Comparison of ENCODE assay signal across 10 cellular contexts in genomic region chr6:85360794-85361642, GRCh38.
A peak's percentile ranks its signal among the peaks of the same experiment; 100 is the strongest.
DNase-seq lines count a peak whose midpoint lies in the region; ATAC-seq, FAIRE-seq and TF ChIP-seq lines count a peak whose summit lies in the region.
"Had no signal": no experiment of that assay in that cellular context is flagged by ENCODE, and none has a peak within 500 bp of the region (broad histone marks: within the 10 kb centered on the region; RNA-seq: fewer than 3 reads in every experiment).

No MANE protein-coding gene starts in this region.

- H2BK120ac ChIP-seq in H9 (ENCODE audit: low read depth, low read length, poor library complexity, severe bottlenecking), result no peak overlapping the region

- CTCF ChIA-PET in HepG2 (lab: Yijun Ruan, JAX; ENCODE audit: low intra/inter-chr PET ratio, low total read pairs), result no interaction called here

- H3K14ac ChIP-seq in H9 (ENCODE audit: insufficient read depth, low read length), result no peak overlapping the region

- H3K36me3 ChIP-seq in ascending aorta (no peaks in the 10 kb centered on the region), HepG2 (replicated peaks in 1 of 2; ENCODE audit: control insufficient read depth in 1 of 2, insufficient read depth in 2 of 2, low read length in 2 of 2) (no peaks in the 10 kb centered on the region)

- H3K27ac ChIP-seq in ascending aorta (peak overlapping the region; percentile 76 to 81), HepG2 (ENCODE audit: extremely low read length, insufficient read depth, low read length) (no peak overlapping the region), H9 (ENCODE audit: insufficient read length, low read depth, low read length) (no peak overlapping the region)
- H3K27ac ChIP-seq: KMS-11 had no signal

- H2AK5ac ChIP-seq in H9 (ENCODE audit: insufficient read length, low read length), result no peak overlapping the region

- WGBS in HepG2 (ENCODE audit: low lambda C conversion rate), result 4% methylated on average over 1 of the region's 1 CpG
- no CpG with 5 or more reads among the region's 1 CpG for WGBS in H9 (ENCODE audit: extremely low coverage, insufficient read length, low lambda C conversion rate)

- no peaks in the 10 kb centered on the region for H3K36me3 Mint-ChIP-seq in H9 (ENCODE audit: insufficient read depth in 1 of 3, low read depth in 3 of 3)

- H3K23ac ChIP-seq in H9 (ENCODE audit: insufficient read length, low read depth, low read length), result no peak overlapping the region

- no peak for TF ChIP-seq EP300 in HepG2 (IDR thresholded peaks at IDR 0.05; ENCODE audit: low read depth in 2 of 2, low read length in 2 of 2)
- no peak for TF ChIP-seq EP300 in HepG2 (CRISPR knock-in tag; IDR thresholded peaks at IDR 0.05; ENCODE audit: borderline replicate concordance)

- H3K4me2 ChIP-seq in HepG2 (ENCODE audit: low read depth, low read length) (no peak overlapping the region), H9 (ENCODE audit: insufficient read depth, insufficient read length, low read length) (no peak overlapping the region)
- H3K4me2 ChIP-seq: KMS-11 had no signal

- intact Hi-C loops in ascending aorta (cut with DNase I), result loop anchor here (2.0 to 5.0 kb wide), 2 partner anchors 42 to 56 kb away; no protein-coding TSS in a partner anchor
- intact Hi-C loops in HepG2 (cut with micrococcal nuclease; ENCODE audit: unreplicated experiment), result loop anchor here (2.0 kb wide), 1 partner anchor 44 kb away; no protein-coding TSS in a partner anchor

- no peak overlapping the region for H2BK15ac ChIP-seq in H9 (ENCODE audit: low read depth, low read length)

- no peak for FAIRE-seq in HepG2 (lab: Jason Lieb, UNC)

- H3K27me3 ChIP-seq in ascending aorta (no peaks in the 10 kb centered on the region), HepG2 (ENCODE audit: control insufficient read depth in 1 of 2, insufficient read depth in 2 of 2, low read length in 2 of 2) (no peaks in the 10 kb centered on the region), H9 (ENCODE audit: insufficient read depth, low read length) (no peaks in the 10 kb centered on the region)

- H3K4me1 Mint-ChIP-seq in H9, result no peaks in the 10 kb centered on the region

- no peak overlapping the region for H3K4me3 Mint-ChIP-seq in H9

- H3K79me2 ChIP-seq in HepG2 (ENCODE audit: insufficient read depth, low read length) (no peaks in the 10 kb centered on the region), H9 (ENCODE audit: insufficient read depth, low read length) (no peaks in the 10 kb centered on the region)

- H4K91ac ChIP-seq in H9 (ENCODE audit: insufficient read length, low read depth, low read length), result no peak overlapping the region

- BruUV-seq in HepG2 (replicated peaks; lab: Mats Ljungman, UMichigan), result no TSS peak

- no peak overlapping the region for H3K27ac Mint-ChIP-seq in H9

- H2AFZ ChIP-seq in HepG2 (ENCODE audit: low read length) (no peak overlapping the region), H9 (ENCODE audit: low read length) (no peak overlapping the region)

- no peak overlapping the region for H4K8ac ChIP-seq in H9 (replicated peaks; ENCODE audit: insufficient read length, low read depth, low read length)

- H3K56ac ChIP-seq in H9 (ENCODE audit: insufficient read length, low read depth, low read length), result no peak overlapping the region

- no peak overlapping the region for H2BK5ac ChIP-seq in H9 (ENCODE audit: insufficient read length, low read length)

- no peak overlapping the region for H4K5ac ChIP-seq in H9 (ENCODE audit: insufficient read length, low read depth, low read length)

- H3K23me2 ChIP-seq in H9 (ENCODE audit: insufficient read length, low read depth, low read length, poor library complexity, severe bottlenecking), result no peaks in the 10 kb centered on the region

- DNase-seq in AG09309 (ENCODE audit: low read depth) (peak; percentile 91), ascending aorta (ENCODE audit: low spot score in 2 of 2) (peak in 1 of 2 donors; percentile 71), HepG2 (ENCODE audit: low spot score) (peak; percentile 43), H9 (no peak), NCI-H2171 (lab: John Stamatoyannopoulos, UW) (no peak)
- DNase-seq: activated effector memory CD4-positive, alpha-beta T cell treated with Interleukin-2 at 50 U/mL for 16 hours had no signal

- no peaks in the 10 kb centered on the region for H3K9me3 Mint-ChIP-seq in H9

- no peak overlapping the region for H3T11ph ChIP-seq in H9 (ENCODE audit: low read length)

- POLR2A ChIA-PET in HepG2 (lab: Yijun Ruan, JAX), result interaction anchor here (1.1 to 3.5 kb wide), 4 partner anchors 43 to 318 kb away, joined by 6 to 21 read pairs (median 8); partner anchors contain the start of gene NT5E

- no peak for TF ChIP-seq RAD21 in HepG2 (CRISPR knock-in tag; IDR thresholded peaks at IDR 0.05)

- H2BK12ac ChIP-seq in H9 (ENCODE audit: insufficient read length, low read depth, low read length), result no peak overlapping the region

- no peaks in the 10 kb centered on the region for H3K9me3 ChIP-seq in ascending aorta
- H3K9me3 ChIP-seq in HepG2 (ENCODE audit: low read length), result no peaks in the 10 kb centered on the region
- no peaks in the 10 kb centered on the region for H3K9me3 ChIP-seq in H9 (ENCODE audit: control insufficient read depth, low read depth, low read length)

- no peak overlapping the region for H3K4me3 ChIP-seq in AG09309 (ENCODE audit: control insufficient read depth, low read depth, low read length)
- no peak overlapping the region for H3K4me3 ChIP-seq in ascending aorta
- H3K4me3 ChIP-seq in HepG2 (replicated peaks in 1 of 3; ENCODE audit: insufficient read depth in 1 of 3, low read depth in 2 of 3, low read length in 3 of 3), result no peak overlapping the region

- no peak overlapping the region for H2BK20ac ChIP-seq in H9 (ENCODE audit: low read depth, low read length, poor library complexity, severe bottlenecking)

- in situ Hi-C loops in HepG2 (cut with HindIII; ENCODE audit: extremely low pct_ligation_motif_present, low pct_unique_long_range_greater_than_20kb), result no loop called here

- no peak overlapping the region for H3K9ac ChIP-seq in HepG2 (ENCODE audit: insufficient read depth, low read depth, low read length)
- H3K9ac ChIP-seq in H9 (ENCODE audit: extremely low read depth, insufficient read length, low read length), result no peak overlapping the region
- H3K9ac ChIP-seq: KMS-11 had no signal

- H3K4me1 ChIP-seq in ascending aorta (peaks cover 0 to 10% of the 10 kb centered on the region in 2 donors), HepG2 (ENCODE audit: insufficient read depth, low read length) (peaks cover 20% of the 10 kb centered on the region), H9 (ENCODE audit: insufficient read depth, low read length) (no peaks in the 10 kb centered on the region)

- H4K20me1 ChIP-seq in HepG2 (ENCODE audit: insufficient read depth, low read length) (no peaks in the 10 kb centered on the region), H9 (ENCODE audit: control insufficient read depth, insufficient read depth, insufficient read length) (no peaks in the 10 kb centered on the region)

- H3K4ac ChIP-seq in H9 (ENCODE audit: low read depth, low read length), result no peak overlapping the region

- H3K18ac ChIP-seq in H9 (ENCODE audit: insufficient read length, low read depth, low read length), result no peak overlapping the region

- no peaks in the 10 kb centered on the region for H3K79me1 ChIP-seq in H9 (ENCODE audit: insufficient read depth, low read depth, low read length, poor library complexity, severe bottlenecking)

- TF ChIP-seq CTCF in AG09309 (IDR thresholded peaks at IDR 0.05; ENCODE audit: control insufficient read depth, insufficient read depth, low read depth, low read length, missing control alignments), result no peak
- no peak for TF ChIP-seq CTCF in ascending aorta (IDR thresholded peaks at IDR 0.05)
- TF ChIP-seq CTCF in HepG2 (CRISPR knock-in tag; IDR thresholded peaks at IDR 0.05), result no peak
- TF ChIP-seq CTCF in H9 (conservative IDR thresholded peaks at IDR 0.05), result no peak

- no peak for TF ChIP-seq POLR2A in HepG2 (IDR thresholded peaks at IDR 0.05; ENCODE audit: insufficient read depth in 1 of 2, low read depth in 2 of 2, low read length in 2 of 2)

- no peaks in the 10 kb centered on the region for H3K27me3 Mint-ChIP-seq in H9 (ENCODE audit: low read depth)

- ATAC-seq in HG02885 (IDR thresholded peaks at IDR 0.05; ENCODE audit: poor library complexity, unreplicated experiment) (peak; percentile 70), HepG2 (peak; percentile 61), HG03139 (IDR thresholded peaks at IDR 0.05; ENCODE audit: unreplicated experiment) (no peak), GM19023 (IDR thresholded peaks at IDR 0.05; ENCODE audit: unreplicated experiment) (no peak)

TF ChIP-seq in HepG2, 621 proteins besides CTCF, POLR2A, EP300 and RAD21 (continues in another document):
- TF ChIP-seq IKZF1 (IDR thresholded peaks at IDR 0.05), result no peak
- TF ChIP-seq MAFF (IDR thresholded peaks at IDR 0.05; ENCODE audit: low read depth, low read length), result peak; percentile 48; the same call in 1 of the 2 replicates
- no peak for TF ChIP-seq MED1 (CRISPR knock-in tag; IDR thresholded peaks at IDR 0.05)
- no peak for TF ChIP-seq CENPT (CRISPR knock-in tag; IDR thresholded peaks at IDR 0.05; ENCODE audit: low read depth)
- TF ChIP-seq ZNF17 (CRISPR knock-in tag; IDR thresholded peaks at IDR 0.05), result no peak
- TF ChIP-seq MLLT10 (CRISPR knock-in tag; IDR thresholded peaks at IDR 0.05), result no peak
- no peak for TF ChIP-seq ZNF75D (CRISPR knock-in tag; IDR thresholded peaks at IDR 0.05; ENCODE audit: borderline replicate concordance)
- TF ChIP-seq MLX (CRISPR knock-in tag; IDR thresholded peaks at IDR 0.05), result no peak
- no peak for TF ChIP-seq ZNF550 (CRISPR knock-in tag; IDR thresholded peaks at IDR 0.05; ENCODE audit: borderline replicate concordance)
- no peak for TF ChIP-seq CREBL2 (CRISPR knock-in tag; IDR thresholded peaks at IDR 0.05; ENCODE audit: borderline replicate concordance)

Comparison
In these comparisons a context has a peak if more than half of its experiments do, and no peak if none do; other contexts are left out.
1. DNase-seq: peak in AG09309 (single experiment) and HepG2 (single experiment); none in H9 (single experiment) and NCI-H2171 (single experiment).
2. ATAC-seq: peak in HG02885 (single experiment) and HepG2 (single experiment); none in HG03139 (single experiment) and GM19023 (single experiment).
3. H3K27ac ChIP-seq: peak in ascending aorta (2 of 2); none in HepG2 (single experiment) and H9 (single experiment).